Comparison of ENCODE assay signal across 12 cellular contexts in genomic region chr5:145587308-145588071, GRCh38.
DNase-seq lines count a peak whose midpoint lies in the region; ATAC-seq and TF ChIP-seq lines count a peak whose summit lies in the region.
"Had no signal": no experiment of that assay in that cellular context is flagged by ENCODE, and none has a peak within 500 bp of the region (broad histone marks: within the 10 kb centered on the region; RNA-seq: fewer than 3 reads in every experiment).

No MANE protein-coding gene starts in this region.

- CTCF ChIA-PET in CD4-positive, alpha-beta memory T cell (lab: Charles Lee; ENCODE audit: partially characterized antibody) = interaction anchor here (0.6 kb wide), 1 partner anchor 11 kb away, joined by 3 read pairs; no protein-coding TSS in a partner anchor

- no peaks in the 10 kb centered on the region for H3K36me3 Mint-ChIP-seq in CD4-positive, alpha-beta memory T cell

- no peak overlapping the region for H3K4me3 ChIP-seq in AG10803 (ENCODE audit: low read length)
- H3K4me3 ChIP-seq in CD4-positive, alpha-beta memory T cell (ENCODE audit: low read length in 2 of 2) = no peak overlapping the region
- H3K4me3 ChIP-seq: lung, upper lobe of left lung had no signal

- no peaks in the 10 kb centered on the region for H3K27me3 ChIP-seq in CD4-positive, alpha-beta memory T cell (ENCODE audit: insufficient read depth, low read length)
- H3K27me3 ChIP-seq: upper lobe of left lung had no signal

- in situ Hi-C loops in KBM-7 (cut with MboI; ENCODE audit: low pct_unique_long_range_greater_than_20kb, low sequenced_read_pairs) = no loop called here

- no peaks in the 10 kb centered on the region for H3K36me3 ChIP-seq in CD4-positive, alpha-beta memory T cell (ENCODE audit: insufficient read depth, low read length)
- H3K36me3 ChIP-seq: upper lobe of left lung had no signal

- no peaks in the 10 kb centered on the region for H3K4me1 Mint-ChIP-seq in CD4-positive, alpha-beta memory T cell

- H3K27ac ChIP-seq in CD4-positive, alpha-beta memory T cell (ENCODE audit: low read depth, low read length) = no peak overlapping the region
- H3K27ac ChIP-seq: upper lobe of left lung had no signal

- intact Hi-C loops in CD4-positive, alpha-beta memory T cell (cut with micrococcal nuclease) = no loop called here

- H3K4me1 ChIP-seq in CD4-positive, alpha-beta memory T cell (ENCODE audit: insufficient read depth, low read length) = no peaks in the 10 kb centered on the region
- H3K4me1 ChIP-seq: upper lobe of left lung had no signal

- H3K27me3 Mint-ChIP-seq in CD4-positive, alpha-beta memory T cell = no peaks in the 10 kb centered on the region

- no peak overlapping the region for H3K4me3 Mint-ChIP-seq in CD4-positive, alpha-beta memory T cell

- no peaks in the 10 kb centered on the region for H3K9me3 ChIP-seq in CD4-positive, alpha-beta memory T cell (ENCODE audit: control insufficient read depth in 1 of 2, low read length in 2 of 2)
- H3K9me3 ChIP-seq: upper lobe of left lung had no signal

- POLR2A ChIA-PET in CD4-positive, alpha-beta memory T cell (lab: Charles Lee; ENCODE audit: partially characterized antibody) = no interaction called here

- DNase-seq in AG10803 (ENCODE audit: low read depth) (peak; percentile 84), HPDE6-E6E7 (ENCODE audit: extremely low spot score) (peak; percentile 49), astrocyte of the hippocampus (ENCODE audit: low read depth, low spot score) (peak; percentile 91), lung microvascular endothelial cell (ENCODE audit: low read depth in 2 of 2) (peak; percentile 59 to 84), NCI-H128 (lab: John Stamatoyannopoulos, UW; ENCODE audit: unreplicated experiment) (no peak), KBM-7 (no peak)
- no peak for DNase-seq in CD4-positive, alpha-beta memory T cell
- DNase-seq: NCI-H146, SIG-M5, upper lobe of left lung had no signal

- ATAC-seq in HG02938 (IDR thresholded peaks at IDR 0.05; ENCODE audit: unreplicated experiment) = no peak

- no peak for TF ChIP-seq CTCF in AG10803 (conservative IDR thresholded peaks at IDR 0.05; ENCODE audit: low read length)

- H3K27ac Mint-ChIP-seq in CD4-positive, alpha-beta memory T cell = no peak overlapping the region

- peaks cover 0 to 8% (median 3%) of the 10 kb centered on the region in 8 donors for H3K9me3 Mint-ChIP-seq in CD4-positive, alpha-beta memory T cell

Comparison
In these comparisons a context has a peak if more than half of its experiments do, and no peak if none do; other contexts are left out.
1. DNase-seq: peak in AG10803 (single experiment), HPDE6-E6E7 (single experiment), astrocyte of the hippocampus (single experiment) and lung microvascular endothelial cell (2 of 2); none in NCI-H128 (single experiment), KBM-7 (single experiment) and CD4-positive, alpha-beta memory T cell (0 of 5).